32 cellular contexts compared by ENCODE assay signal in genomic region chr11:102478660-102479245, GRCh38. TPM values are rescaled to one million over a fixed set of nuclear protein-coding genes. Genes with fewer than 3 reads are reported as not detected.
A peak's percentile ranks its signal among the peaks of the same experiment; 100 is the strongest.
DNase-seq lines count a peak whose midpoint lies in the region; ATAC-seq and TF ChIP-seq lines count a peak whose summit lies in the region.
"Had no signal": no experiment of that assay in that cellular context is flagged by ENCODE, and none has a peak within 500 bp of the region (broad histone marks: within the 10 kb centered on the region; RNA-seq: fewer than 3 reads in every experiment).

No MANE protein-coding gene starts in this region.

- no peaks in the 10 kb centered on the region for H4K20me1 ChIP-seq in KMS-11 (ENCODE audit: insufficient read depth)

- intact Hi-C loops in activated CD4-positive, alpha-beta memory T cell treated with anti-CD3 and anti-CD28 coated beads for 36 hours (cut with micrococcal nuclease), result no loop called here

- no peak overlapping the region for H3K27ac Mint-ChIP-seq in activated CD4-positive, alpha-beta memory T cell treated with anti-CD3 and anti-CD28 coated beads for 36 hours
- H3K27ac Mint-ChIP-seq: activated naive CD4-positive, alpha-beta T cell treated with anti-CD3 and anti-CD28 coated beads for 36 hours had no signal

- no peaks in the 10 kb centered on the region for H3K36me3 ChIP-seq in KMS-11 (ENCODE audit: insufficient read depth)
- H3K36me3 ChIP-seq: breast epithelium, pancreas, SJSA1, tibial nerve, WERI-Rb-1 had no signal

- no peaks in the 10 kb centered on the region for H3K27me3 ChIP-seq in KMS-11 (ENCODE audit: insufficient read depth, low read depth)
- H3K27me3 ChIP-seq: breast epithelium, pancreas, SJSA1, tibial nerve had no signal

- H3K4me1 Mint-ChIP-seq in activated CD4-positive, alpha-beta memory T cell treated with anti-CD3 and anti-CD28 coated beads for 36 hours (ENCODE audit: low read depth), result peaks cover 41% of the 10 kb centered on the region

- no peak for ATAC-seq in HG03460 (IDR thresholded peaks at IDR 0.05; ENCODE audit: unreplicated experiment)
- ATAC-seq: A549, pancreas had no signal

- POLR2A ChIA-PET in activated CD4-positive, alpha-beta memory T cell treated with anti-CD3 and anti-CD28 coated beads for 36 hours (lab: Charles Lee), result interaction anchor here (1.3 kb wide), 2 partner anchors 27 to 62 kb away, joined by 3 read pairs; no protein-coding TSS in a partner anchor

- DNase-seq in AG10803 (ENCODE audit: low read depth) (peak; percentile 20), SKM-1 treated with dmso at 0.1 percent for 144 hours (lab: John Stamatoyannopoulos, UW; ENCODE audit: unreplicated experiment) (peak; percentile 20), fibroblast of peridontal ligament (ENCODE audit: extremely low read depth) (peak; percentile 27)
- DNase-seq in activated CD4-positive, alpha-beta memory T cell treated with anti-CD3 and anti-CD28 coated beads for 36 hours, result no peak
- DNase-seq in activated CD8-positive, alpha-beta memory T cell treated with anti-CD3 and anti-CD28 coated beads for 24 hours, result no peak
- no peak for DNase-seq in activated naive CD4-positive, alpha-beta T cell (lab: John Stamatoyannopoulos, UW)
- DNase-seq: activated CD4-positive, alpha-beta T cell treated with anti-CD3 and anti-CD28 coated beads, Interleukin-2, amount 10 ng/mL, durations not matched to agents 24 days and 14 days; activated naive CD4-positive, alpha-beta T cell treated with anti-CD3 and anti-CD28 coated beads for 36 hours; activated T-cell treated with anti-CD3 and anti-CD28 coated beads, Interleukin-2, amount 50 U/mL, for 48 hours; DMS153; HCEC 1CT; head of caudate nucleus; KG1; NCI-H1092 treated with DMSO at 0.1 percent for 48 hours; NCI-H2029; NCI-H226; pancreas; retina; stimulated activated CD4-positive, alpha-beta T cell treated with anti-CD3 and anti-CD28 coated beads, Interleukin-1b, Interleukin-23, amount 100 ng/mL, for 48 hours; stimulated activated CD8-positive, alpha-beta memory T cell treated with anti-CD3 and anti-CD28 coated beads, Interleukin-4, amount 100 ng/mL, for 48 hours had no signal

- H3K4me3 ChIP-seq in AG10803 (ENCODE audit: low read length) (no peak overlapping the region), KMS-11 (IDR thresholded peaks at IDR 0.05; ENCODE audit: insufficient read depth, low read depth, low read length) (no peak overlapping the region)
- H3K4me3 ChIP-seq: A549, breast epithelium, lung, pancreas, SJSA1, smooth muscle cell, tibial nerve had no signal

- no peak overlapping the region for H2AFZ ChIP-seq in KMS-11 (ENCODE audit: low read depth)

- H3K27ac ChIP-seq in KMS-11, result peak overlapping the region; percentile 1; the same call in 1 of the 2 replicates
- H3K27ac ChIP-seq: A549, pancreas, SJSA1, tibial nerve had no signal

- H3K36me3 Mint-ChIP-seq in activated CD4-positive, alpha-beta memory T cell treated with anti-CD3 and anti-CD28 coated beads for 36 hours, result no peaks in the 10 kb centered on the region

- CTCF ChIA-PET in activated CD4-positive, alpha-beta memory T cell treated with anti-CD3 and anti-CD28 coated beads for 36 hours (lab: Charles Lee), result interaction anchor here (1.1 to 1.8 kb wide), 3 partner anchors 17 to 87 kb away, joined by 3 to 6 read pairs (median 6); no protein-coding TSS in a partner anchor

- peaks cover 58% of the 10 kb centered on the region for H3K4me1 ChIP-seq in KMS-11 (ENCODE audit: low read depth, poor library complexity, severe bottlenecking)
- H3K4me1 ChIP-seq: breast epithelium, SJSA1 had no signal

- H3K4me2 ChIP-seq in KMS-11, result peak overlapping the region; percentile 20; the same call in 1 of the 2 replicates
- H3K4me2 ChIP-seq: A549, smooth muscle cell had no signal

- no peak overlapping the region for H3K9ac ChIP-seq in KMS-11

- no peaks in the 10 kb centered on the region for H3K27me3 Mint-ChIP-seq in activated CD4-positive, alpha-beta memory T cell treated with anti-CD3 and anti-CD28 coated beads for 36 hours
- H3K27me3 Mint-ChIP-seq: activated CD4-positive, alpha-beta T cell treated with anti-CD3 and anti-CD28 coated beads, Interleukin-2, amount 10 ng/mL, durations not matched to agents 24 days and 14 days had no signal

- no peak overlapping the region for H3K4me3 Mint-ChIP-seq in activated CD4-positive, alpha-beta memory T cell treated with anti-CD3 and anti-CD28 coated beads for 36 hours
- H3K4me3 Mint-ChIP-seq: activated CD4-positive, alpha-beta T cell treated with anti-CD3 and anti-CD28 coated beads, Interleukin-2, amount 10 ng/mL, durations not matched to agents 24 days and 14 days; activated naive CD4-positive, alpha-beta T cell treated with anti-CD3 and anti-CD28 coated beads for 36 hours; neural crest cell had no signal

- no peaks in the 10 kb centered on the region for H3K9me3 Mint-ChIP-seq in activated CD4-positive, alpha-beta memory T cell treated with anti-CD3 and anti-CD28 coated beads for 36 hours
- H3K9me3 Mint-ChIP-seq: activated CD4-positive, alpha-beta T cell treated with anti-CD3 and anti-CD28 coated beads, Interleukin-2, amount 10 ng/mL, durations not matched to agents 24 days and 14 days; activated naive CD4-positive, alpha-beta T cell treated with anti-CD3 and anti-CD28 coated beads for 36 hours; neural crest cell had no signal

- TF ChIP-seq CTCF in AG10803 (conservative IDR thresholded peaks at IDR 0.05; ENCODE audit: low read length), result no peak
- no peak for TF ChIP-seq CTCF in KMS-11 (conservative IDR thresholded peaks at IDR 0.05; ENCODE audit: low read depth, low read length)

- no peaks in the 10 kb centered on the region for H3K79me2 ChIP-seq in KMS-11 (ENCODE audit: insufficient read depth, low read depth)

RNA-seq across cellular contexts. Expression of gene TMEM123, which starts 26.2 kb away (rescaled TPM):
- 100 to 1,000 TPM; 175 to 180 TPM for total RNA-seq in activated CD4-positive, alpha-beta memory T cell treated with anti-CD3 and anti-CD28 coated beads for 36 hours

RNA-seq across cellular contexts. Expression of gene MMP7, which starts 51.8 kb away (rescaled TPM):
- total RNA-seq in activated CD4-positive, alpha-beta memory T cell treated with anti-CD3 and anti-CD28 coated beads for 36 hours, result not detected
- total RNA-seq: activated CD4-positive, alpha-beta T cell treated with anti-CD3 and anti-CD28 coated beads, Interleukin-2, amount 10 ng/mL, durations not matched to agents 24 days and 14 days; activated naive CD4-positive, alpha-beta T cell treated with anti-CD3 and anti-CD28 coated beads for 36 hours; endothelial cell of umbilical vein; neural crest cell; RPMI7951; tibial nerve had no signal

Comparison
In these comparisons a context has a peak if more than half of its experiments do, and no peak if none do; other contexts are left out.
1. DNase-seq: peak in AG10803 (single experiment), SKM-1 treated with dmso at 0.1 percent for 144 hours (single experiment) and fibroblast of peridontal ligament (single experiment); none in activated CD4-positive, alpha-beta memory T cell treated with anti-CD3 and anti-CD28 coated beads for 36 hours (single experiment), activated CD8-positive, alpha-beta memory T cell treated with anti-CD3 and anti-CD28 coated beads for 24 hours (single experiment) and activated naive CD4-positive, alpha-beta T cell (0 of 4).